ENCODE assay signal across 20 cellular contexts in genomic region chr18:8163287-8163959, GRCh38.
A peak's percentile ranks its signal among the peaks of the same experiment; 100 is the strongest.
DNase-seq lines count a peak whose midpoint lies in the region; ATAC-seq, FAIRE-seq and TF ChIP-seq lines count a peak whose summit lies in the region.
"Had no signal": no experiment of that assay in that cellular context is flagged by ENCODE, and none has a peak within 500 bp of the region (broad histone marks: within the 10 kb centered on the region; RNA-seq: fewer than 3 reads in every experiment).

No MANE protein-coding gene starts in this region.

- in situ Hi-C loops in GM12878 (cut with MboI), result no loop called here

- H3K27me3 ChIP-seq in GM12878 (replicated peaks in 1 of 2; ENCODE audit: control insufficient read depth in 2 of 2, insufficient read depth in 2 of 2, low read length in 1 of 2), result no peaks in the 10 kb centered on the region
- H3K27me3 ChIP-seq: BE2C had no signal

- CTCF ChIA-PET in GM12878 (lab: Yijun Ruan, JAX) (interaction anchor here (0.7 kb wide), 1 partner anchor 49 kb away, joined by 3 read pairs; no protein-coding TSS in a partner anchor), HEK293T (lab: Yijun Ruan, JAX) (no interaction called here)

- BruUV-seq in GM12878 (replicated peaks; lab: Mats Ljungman, UMichigan), result no TSS peak

- no peaks in the 10 kb centered on the region for H3K27me3 Mint-ChIP-seq in activated T-helper 2 cell treated with anti-CD3 and anti-CD28 coated beads, Interferon-gamma antibody, Interleukin-2, Interleukin-4, amounts not matched to agents 10 μg/mL and 5 μg/mL and 100 μg/mL, durations not matched to agents 14 hours and 24 hours and 36 hours (ENCODE audit: low read depth)
- H3K27me3 Mint-ChIP-seq: CD4-positive, alpha-beta memory T cell had no signal

- POLR2A ChIA-PET in GM12878 (lab: Charles Lee) (no interaction called here), HEK293T (lab: Yijun Ruan, JAX) (no interaction called here)

- no peaks in the 10 kb centered on the region for H3K36me3 ChIP-seq in GM12878 (ENCODE audit: control insufficient read depth in 2 of 2, insufficient read depth in 2 of 2, low read length in 1 of 2)
- H3K36me3 ChIP-seq: BE2C had no signal

- no peaks in the 10 kb centered on the region for H3K36me3 Mint-ChIP-seq in activated T-helper 2 cell treated with anti-CD3 and anti-CD28 coated beads, Interferon-gamma antibody, Interleukin-2, Interleukin-4, amounts not matched to agents 10 μg/mL and 5 μg/mL and 100 μg/mL, durations not matched to agents 14 hours and 24 hours and 36 hours (ENCODE audit: low read depth)
- H3K36me3 Mint-ChIP-seq: CD4-positive, alpha-beta memory T cell had no signal

- H3K9me3 ChIP-seq in GM12878 (replicated peaks; ENCODE audit: control insufficient read depth, insufficient read depth, low read length), result no peaks in the 10 kb centered on the region
- H3K9me3 ChIP-seq: BE2C had no signal

- no peak overlapping the region for H3K4me3 Mint-ChIP-seq in activated T-helper 2 cell treated with anti-CD3 and anti-CD28 coated beads, Interferon-gamma antibody, Interleukin-2, Interleukin-4, amounts not matched to agents 10 μg/mL and 5 μg/mL and 100 μg/mL, durations not matched to agents 14 hours and 24 hours and 36 hours (ENCODE audit: low read depth)
- H3K4me3 Mint-ChIP-seq: CD4-positive, alpha-beta memory T cell had no signal

- no peak for FAIRE-seq in GM12878 (lab: Jason Lieb, UNC)
- FAIRE-seq: A549, GM18507, H54 had no signal

- H3K27ac ChIP-seq in GM12878 (ENCODE audit: control insufficient read depth, insufficient read depth), result no peak overlapping the region
- H3K27ac ChIP-seq: A549, C4-2B, GM23248 had no signal

- no peak for TF ChIP-seq RAD21 in GM12878 (IDR thresholded peaks at IDR 0.05; ENCODE audit: insufficient read depth, low read depth, low read length)

- no peak overlapping the region for H3K9ac ChIP-seq in GM12878 (ENCODE audit: control insufficient read depth, insufficient read depth, low read length)
- H3K9ac ChIP-seq: GM23248 had no signal

- ATAC-seq in GM12878 (no peak), left lobe of liver (peak; percentile 83), HG03342 (IDR thresholded peaks at IDR 0.05; ENCODE audit: unreplicated experiment) (no peak)
- ATAC-seq: A549, HCT116 had no signal

- SMC1A ChIA-PET in GM12878 (lab: Charles Lee; ENCODE audit: uncharacterized antibody, unreplicated experiment), result no interaction called here

- no peak for TF ChIP-seq CTCF in GM12878 (IDR thresholded peaks at IDR 0.05 in 2 of 3, conservative IDR thresholded peaks at IDR 0.05 in 1 of 3; ENCODE audit: control insufficient read depth in 2 of 3, extremely low read depth in 1 of 3, insufficient read depth in 1 of 3, low read depth in 3 of 3, low read length in 3 of 3)

- no peak for TF ChIP-seq EP300 in GM12878 (IDR thresholded peaks at IDR 0.05; ENCODE audit: borderline replicate concordance in 1 of 2, control insufficient read depth in 1 of 2, low read depth in 2 of 2, low read length in 2 of 2)

- DNase-seq in NCI-H1417 treated with DMSO at 0.1 percent for 48 hours (lab: John Stamatoyannopoulos, UW) (peak; percentile 49), GM12878 (ENCODE audit: low read depth, low spot score) (no peak), left lobe of liver (ENCODE audit: low spot score) (no peak), putamen (ENCODE audit: low spot score) (peak; percentile 17), DMS53 (lab: John Stamatoyannopoulos, UW) (no peak), HEK293T (ENCODE audit: extremely low spot score) (no peak)
- no peak for DNase-seq in activated T-helper 2 cell treated with anti-CD3 and anti-CD28 coated beads, Interferon-gamma antibody, Interleukin-2, Interleukin-4, amounts not matched to agents 10 μg/mL and 5 μg/mL and 100 μg/mL, durations not matched to agents 14 hours and 24 hours and 36 hours (ENCODE audit: low spot score)
- DNase-seq: CD4-positive, alpha-beta memory T cell; DMS153; DND-41; GF-D8; GM23248; IMR-90 had no signal

- RAD21 ChIA-PET in GM12878 (lab: Charles Lee; ENCODE audit: unreplicated experiment), result no interaction called here

- TF ChIP-seq POLR2A in GM12878 (IDR thresholded peaks at IDR 0.05; ENCODE audit: low read depth, low read length), result no peak

- H4K20me1 ChIP-seq in GM12878 (ENCODE audit: control insufficient read depth, insufficient read depth), result no peaks in the 10 kb centered on the region

- H2AFZ ChIP-seq in GM12878 (ENCODE audit: control insufficient read depth, low read depth, low read length), result no peak overlapping the region
- H2AFZ ChIP-seq: GM23248 had no signal

- no peaks in the 10 kb centered on the region for H3K4me1 ChIP-seq in GM12878 (ENCODE audit: control insufficient read depth, insufficient read depth, low read length)
- H3K4me1 ChIP-seq: A549, BE2C had no signal

- no peaks in the 10 kb centered on the region for H3K79me2 ChIP-seq in GM12878 (ENCODE audit: control insufficient read depth, insufficient read depth, low read length)

- 48% methylated on average over 4 of the region's 4 CpGs for WGBS in GM12878 (ENCODE audit: insufficient coverage, insufficient replicate concordance, low lambda C conversion rate, missing lambda C conversion rate)

- no peaks in the 10 kb centered on the region for H3K9me3 Mint-ChIP-seq in activated T-helper 2 cell treated with anti-CD3 and anti-CD28 coated beads, Interferon-gamma antibody, Interleukin-2, Interleukin-4, amounts not matched to agents 10 μg/mL and 5 μg/mL and 100 μg/mL, durations not matched to agents 14 hours and 24 hours and 36 hours

- H3K27ac Mint-ChIP-seq in activated T-helper 2 cell treated with anti-CD3 and anti-CD28 coated beads, Interferon-gamma antibody, Interleukin-2, Interleukin-4, amounts not matched to agents 10 μg/mL and 5 μg/mL and 100 μg/mL, durations not matched to agents 14 hours and 24 hours and 36 hours, result no peak overlapping the region
- H3K27ac Mint-ChIP-seq: CD4-positive, alpha-beta memory T cell had no signal

- H3K4me3 ChIP-seq in GM12878, result no peak overlapping the region
- H3K4me3 ChIP-seq: A549, GM23248 had no signal

- H3K4me1 Mint-ChIP-seq in activated T-helper 2 cell treated with anti-CD3 and anti-CD28 coated beads, Interferon-gamma antibody, Interleukin-2, Interleukin-4, amounts not matched to agents 10 μg/mL and 5 μg/mL and 100 μg/mL, durations not matched to agents 14 hours and 24 hours and 36 hours (ENCODE audit: low read depth), result no peaks in the 10 kb centered on the region
- H3K4me1 Mint-ChIP-seq: CD4-positive, alpha-beta memory T cell had no signal

- H3K4me2 ChIP-seq in GM12878 (ENCODE audit: control insufficient read depth, insufficient read depth), result no peak overlapping the region
- H3K4me2 ChIP-seq: A549 had no signal

- intact Hi-C loops in GM12878 (cut with micrococcal nuclease; ENCODE audit: unreplicated experiment), result no loop called here
- intact Hi-C loops in activated T-helper 2 cell treated with anti-CD3 and anti-CD28 coated beads, Interferon-gamma antibody, Interleukin-2, Interleukin-4, amounts not matched to agents 10 μg/mL and 5 μg/mL and 100 μg/mL, durations not matched to agents 14 hours and 24 hours and 36 hours (cut with micrococcal nuclease), result no loop called here

TF ChIP-seq in GM12878, 131 proteins besides CTCF, POLR2A, EP300 and RAD21:
- TF ChIP-seq ETV6 (conservative IDR thresholded peaks at IDR 0.05 in 1 of 2, IDR thresholded peaks at IDR 0.05 in 1 of 2; ENCODE audit: borderline replicate concordance in 1 of 2, low read depth in 1 of 2), result no peak
- TF ChIP-seq MTA2 (IDR thresholded peaks at IDR 0.05; ENCODE audit: low read depth), result peak; percentile 94

TF ChIP-seq in HEK293T, 16 proteins besides CTCF, POLR2A, EP300 and RAD21:
- TF ChIP-seq PKNOX1 (IDR thresholded peaks at IDR 0.05) (no peak), HDGF (IDR thresholded peaks at IDR 0.05; ENCODE audit: borderline replicate concordance) (no peak), FOXM1 (IDR thresholded peaks at IDR 0.05; ENCODE audit: borderline replicate concordance) (no peak), ARNT (IDR thresholded peaks at IDR 0.05) (no peak), FOXK2 (IDR thresholded peaks at IDR 0.05) (no peak), BHLHE40 (IDR thresholded peaks at IDR 0.05; ENCODE audit: borderline replicate concordance) (no peak), ZNF384 (IDR thresholded peaks at IDR 0.05) (no peak), SP1 (IDR thresholded peaks at IDR 0.05) (no peak), SUZ12 (IDR thresholded peaks at IDR 0.05) (no peak), NFRKB (IDR thresholded peaks at IDR 0.05) (no peak), LEF1 (IDR thresholded peaks at IDR 0.05; ENCODE audit: borderline replicate concordance) (no peak), FOXA1 (IDR thresholded peaks at IDR 0.05) (no peak)

Comparison
In these comparisons a context has a peak if more than half of its experiments do, and no peak if none do; other contexts are left out.
1. DNase-seq: peak in NCI-H1417 treated with DMSO at 0.1 percent for 48 hours (single experiment) and putamen (single experiment); none in GM12878 (single experiment), left lobe of liver (single experiment), DMS53 (single experiment), activated T-helper 2 cell treated with anti-CD3 and anti-CD28 coated beads, Interferon-gamma antibody, Interleukin-2, Interleukin-4, amounts not matched to agents 10 μg/mL and 5 μg/mL and 100 μg/mL, durations not matched to agents 14 hours and 24 hours and 36 hours (single experiment) and HEK293T (single experiment).